Comparison of ENCODE assay signal across 9 cellular contexts in the genomic region with DNA sequence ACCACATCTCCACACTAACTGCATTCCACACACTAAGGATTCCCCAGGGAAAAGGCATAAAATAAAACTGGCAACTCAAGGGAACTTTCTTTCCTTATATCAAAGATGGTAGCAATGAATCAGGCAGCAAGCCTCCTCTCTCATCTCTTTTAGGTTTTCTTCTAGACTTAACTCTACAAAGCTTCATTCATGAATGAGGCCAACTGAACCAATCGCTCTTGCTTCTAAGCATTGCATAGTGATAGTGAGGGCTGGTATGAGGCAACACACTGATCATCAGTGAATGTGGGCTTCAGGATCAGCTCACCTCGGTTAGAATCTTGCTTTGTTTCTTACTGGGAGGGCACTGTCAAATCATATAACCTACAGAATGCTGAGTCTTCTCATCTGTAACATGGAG.
"Had no signal": no experiment of that assay in that cellular context is flagged by ENCODE, and none has a peak within 500 bp of the region (broad histone marks: within the 10 kb centered on the region; RNA-seq: fewer than 3 reads in every experiment).

No MANE protein-coding gene starts in this region.

- ATAC-seq: HCT116 had no signal

- H3K9me3 Mint-ChIP-seq: HFFc6 had no signal

- DNase-seq: GOT3, H7, HFFc6, IMR-90, KBM-7 had no signal

- H3K4me3 ChIP-seq: HAP-1 had no signal

- FAIRE-seq: HTR-8/SVneo had no signal

- H3K4me2 ChIP-seq: KMS-11 had no signal

- H3K9me3 ChIP-seq: HAP-1 had no signal

- H3K9ac ChIP-seq: KMS-11 had no signal

- H3K27ac ChIP-seq: KMS-11 had no signal

- H3K27ac Mint-ChIP-seq: HFFc6 had no signal

- H3K4me3 Mint-ChIP-seq: HFFc6 had no signal

- H3K36me3 ChIP-seq: HAP-1 had no signal
